9 cellular contexts compared by ENCODE assay signal in the genomic region with DNA sequence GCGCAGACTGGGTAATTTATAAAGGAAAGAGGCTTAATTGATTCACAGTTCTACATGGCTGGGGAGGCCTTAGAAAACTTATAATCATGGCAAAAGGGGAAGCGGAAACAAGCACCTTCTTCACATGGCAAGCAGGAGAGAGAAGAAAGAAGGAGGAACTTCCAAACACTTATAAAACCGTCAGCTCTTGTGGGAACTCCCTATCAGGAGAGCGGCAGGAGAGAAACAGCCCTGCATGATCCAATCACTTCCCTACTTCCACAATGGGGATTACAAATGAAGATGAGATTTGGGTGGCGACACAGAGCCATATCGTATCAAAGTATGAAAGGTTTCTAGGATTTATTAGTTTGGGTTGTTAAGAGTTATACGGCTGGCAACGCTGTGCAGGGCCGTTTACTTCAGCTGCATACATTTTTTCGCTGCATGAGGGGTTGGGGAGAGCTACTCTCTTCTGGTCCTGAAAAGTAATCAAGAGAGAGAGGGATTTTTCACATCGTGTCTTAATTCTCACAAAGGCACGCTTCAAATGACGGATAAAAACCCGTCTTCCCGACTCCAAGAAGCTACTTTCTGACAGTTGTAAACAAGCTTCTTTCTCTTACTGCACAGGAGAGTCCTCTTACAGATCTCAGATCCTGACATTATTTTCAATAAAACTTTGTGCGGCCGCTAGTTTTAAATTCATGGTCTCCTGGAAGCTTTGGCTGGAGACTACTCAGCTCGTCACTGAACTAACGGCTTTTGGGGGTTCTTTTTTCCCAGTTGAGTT. TPM values are rescaled to one million over a fixed set of nuclear protein-coding genes. Genes with fewer than 3 reads are reported as not detected.
DNase-seq lines count a peak whose midpoint lies in the region; ATAC-seq, FAIRE-seq and TF ChIP-seq lines count a peak whose summit lies in the region.
"Had no signal": no experiment of that assay in that cellular context is flagged by ENCODE, and none has a peak within 500 bp of the region (broad histone marks: within the 10 kb centered on the region; RNA-seq: fewer than 3 reads in every experiment).

No MANE protein-coding gene starts in this region.

- H3K36me3 ChIP-seq in H1 (ENCODE audit: control insufficient read depth in 2 of 4, insufficient read depth in 4 of 4, low read length in 3 of 4) (no peaks in the 10 kb centered on the region), mesenchymal stem cell (ENCODE audit: control insufficient read depth in 1 of 2, insufficient read depth in 2 of 2, low read depth in 1 of 2, low read length in 2 of 2) (no peaks in the 10 kb centered on the region), transverse colon (no peaks in the 10 kb centered on the region)

- TF ChIP-seq RAD21 in H1 (IDR thresholded peaks at IDR 0.05 in 1 of 2, conservative IDR thresholded peaks at IDR 0.05 in 1 of 2; ENCODE audit: low read depth in 2 of 2, low read length in 2 of 2): no peak

- H3K14ac ChIP-seq in H1 (ENCODE audit: insufficient read length) (no peak overlapping the region), mesenchymal stem cell (ENCODE audit: low read length in 2 of 2) (no peak overlapping the region)

- H3K23ac ChIP-seq in H1 (ENCODE audit: insufficient read length) (no peak overlapping the region), mesenchymal stem cell (ENCODE audit: low read length in 2 of 2) (no peak overlapping the region)

- H2AFZ ChIP-seq in H1 (ENCODE audit: low read length) (peak overlapping the region; percentile 94), mesenchymal stem cell (ENCODE audit: low read depth, low read length) (peak overlapping the region; percentile 6)

- no peak for TF ChIP-seq POLR2A in H1 (IDR thresholded peaks at IDR 0.05; ENCODE audit: control extremely low read depth in 1 of 2, low read depth in 2 of 2, low read length in 2 of 2)
- no peak for TF ChIP-seq POLR2A in transverse colon (IDR thresholded peaks at IDR 0.05)

- H3K27ac ChIP-seq in H1 (ENCODE audit: low read depth, low read length) (no peak overlapping the region), mesenchymal stem cell (ENCODE audit: low read length, poor library complexity, severe bottlenecking) (peak overlapping the region; percentile 77), transverse colon (peak overlapping the region; percentile 81 to 96 (median 90))

- CTCF ChIA-PET in H1 (lab: Charles Lee; ENCODE audit: partially characterized antibody): interaction anchor here (0.6 to 1.8 kb wide), 27 partner anchors 9 to 677 kb away, joined by 3 to 8 read pairs (median 4); partner anchors contain the start of genes CLDN12 and STEAP2

- H2BK120ac ChIP-seq in H1 (replicated peaks; ENCODE audit: low read depth, low read length) (no peak overlapping the region), mesenchymal stem cell (ENCODE audit: low read depth, low read length) (no peak overlapping the region)

- no peak overlapping the region for H4K91ac ChIP-seq in H1 (replicated peaks; ENCODE audit: insufficient read length, low read length)
- H4K91ac ChIP-seq in mesenchymal stem cell (ENCODE audit: low read length): no peak overlapping the region

- H3K18ac ChIP-seq in H1 (ENCODE audit: extremely low read depth, low read length) (0 out of 2 replicates have a peak overlapping the region, but pooled peaks have one; percentile 22), mesenchymal stem cell (ENCODE audit: low read depth in 1 of 2, low read length in 2 of 2) (peak overlapping the region in 1 of 2 experiments; percentile 66)

- ATAC-seq in GM18907 (IDR thresholded peaks at IDR 0.05; ENCODE audit: unreplicated experiment) (peak; percentile 26), HG03139 (IDR thresholded peaks at IDR 0.05; ENCODE audit: unreplicated experiment) (peak; percentile 4)

- H2BK12ac ChIP-seq in H1 (ENCODE audit: low read depth, low read length) (no peak overlapping the region), mesenchymal stem cell (ENCODE audit: low read length in 2 of 2) (no peak overlapping the region)

- H4K8ac ChIP-seq in H1 (ENCODE audit: extremely low read depth, insufficient read depth, low read length) (no peak overlapping the region), mesenchymal stem cell (ENCODE audit: low read length) (peak overlapping the region; percentile 69)

- in situ Hi-C loops in transverse colon (cut with MboI; ENCODE audit: low pct_ligation_motif_present in 1 of 4, low pct_unique_long_range_greater_than_20kb in 1 of 4, low sequenced_read_pairs in 3 of 4): no loop called here
- in situ Hi-C loops in GM13977 (cut with MboI; ENCODE audit: low pct_unique_long_range_greater_than_20kb, low sequenced_read_pairs, unreplicated experiment): no loop called here

- H2AK5ac ChIP-seq in H1 (ENCODE audit: low read depth, low read length) (no peak overlapping the region), mesenchymal stem cell (ENCODE audit: low read length, severe bottlenecking) (no peak overlapping the region)

- intact Hi-C loops in transverse colon (cut with DNase I; ENCODE audit: low total_unique reads): no loop called here

- no peaks in the 10 kb centered on the region for H3K9me3 ChIP-seq in H1 (ENCODE audit: insufficient read depth in 2 of 2, low read depth in 1 of 2, low read length in 1 of 2)
- no peaks in the 10 kb centered on the region for H3K9me3 ChIP-seq in mesenchymal stem cell (ENCODE audit: control insufficient read depth, low read length)
- no peaks in the 10 kb centered on the region for H3K9me3 ChIP-seq in transverse colon

- no peak overlapping the region; the same call in 1 of the 2 replicates for H2BK5ac ChIP-seq in H1 (ENCODE audit: low read depth, low read length)
- no peak overlapping the region for H2BK5ac ChIP-seq in mesenchymal stem cell (ENCODE audit: low read depth, low read length, poor library complexity, severe bottlenecking)

- H3K9ac ChIP-seq in H1 (replicated peaks in 1 of 4; ENCODE audit: extremely low read depth in 1 of 4, low read depth in 3 of 4, low read length in 3 of 4) (peak overlapping the region; percentile 9 to 93 (median 56); a peak in 6 of 7 replicates), mesenchymal stem cell (ENCODE audit: low read length) (peak overlapping the region; percentile 98)

- H3K79me2 ChIP-seq in H1 (ENCODE audit: control insufficient read depth in 1 of 2, insufficient read depth in 2 of 2, low read length in 2 of 2): peaks cover 4 to 35% of the 10 kb centered on the region in 2 experiments; a peak in 3 of 4 replicates

- DNase-seq in C1 segment of cervical spinal cord (lab: John Stamatoyannopoulos, UW): peak in 10 of 14 donors; percentile 13 to 72 (median 50)
- peak; percentile 21 to 23 for DNase-seq in SHP77 (lab: John Stamatoyannopoulos, UW)
- DNase-seq in H1 (ENCODE audit: low read depth in 1 of 2, low spot score in 2 of 2): no peak
- DNase-seq in mesenchymal stem cell: peak; percentile 57
- DNase-seq in transverse colon: peak; percentile 24
- no peak for DNase-seq in GM13977 (ENCODE audit: low spot score)

- WGBS in H1 (ENCODE audit: extremely low coverage in 1 of 2, insufficient coverage in 1 of 2, insufficient read length in 1 of 2, insufficient replicate concordance in 2 of 2, low coverage in 1 of 2, low lambda C conversion rate in 2 of 2, missing lambda C conversion rate in 1 of 2), 2 experiments: 10% methylated on average over 19 of the region's 19 CpGs; no CpG with 5 or more reads in 1 of the 2 experiments
- WGBS in mesenchymal stem cell: 10% methylated on average over 17 of the region's 19 CpGs
- 12 to 20% methylated on average over 6 to 19 of the region's 19 CpGs for WGBS in transverse colon (ENCODE audit: low coverage in 1 of 2), 2 donors

- H3K27me3 ChIP-seq in H1 (replicated peaks in 1 of 4; ENCODE audit: control insufficient read depth in 3 of 4, extremely low read depth in 1 of 4, insufficient read depth in 3 of 4, low read length in 3 of 4) (no peaks in the 10 kb centered on the region), mesenchymal stem cell (ENCODE audit: control insufficient read depth in 1 of 2, insufficient read depth in 1 of 2, low read length in 2 of 2) (no peaks in the 10 kb centered on the region), transverse colon (no peaks in the 10 kb centered on the region)

- FAIRE-seq in H1 (lab: Jason Lieb, UNC): no peak
- FAIRE-seq: TTC549 had no signal

- TF ChIP-seq EP300 in H1 (IDR thresholded peaks at IDR 0.05; ENCODE audit: borderline replicate concordance in 1 of 2, low read depth in 2 of 2, low read length in 2 of 2) (no peak), transverse colon (IDR thresholded peaks at IDR 0.05; ENCODE audit: low read depth) (no peak)

- H4K20me1 ChIP-seq in H1 (replicated peaks in 1 of 2; ENCODE audit: control insufficient read depth in 1 of 2, insufficient read depth in 2 of 2, low read length in 2 of 2): no peaks in the 10 kb centered on the region

- H4K5ac ChIP-seq in H1 (ENCODE audit: insufficient read length, low read depth, low read length): no peak overlapping the region

- H2BK20ac ChIP-seq in H1 (ENCODE audit: low read length): no peak overlapping the region

- POLR2A ChIA-PET in H1 (lab: Charles Lee; ENCODE audit: partially characterized antibody): interaction anchor here (0.6 to 1.2 kb wide), 7 partner anchors 10 to 99 kb away, joined by 3 to 4 read pairs (median 3); partner anchors contain the start of gene FAM237B

- no peak overlapping the region for H3K4ac ChIP-seq in H1 (replicated peaks; ENCODE audit: insufficient read length, low read depth, low read length)
- H3K4ac ChIP-seq in mesenchymal stem cell (ENCODE audit: low read depth in 1 of 2, low read length in 2 of 2): peak overlapping the region in 1 of 2 experiments; percentile 32

- TF ChIP-seq CTCF in H1 (IDR thresholded peaks at IDR 0.05; ENCODE audit: control extremely low read depth in 1 of 3, insufficient read depth in 1 of 3, low read depth in 1 of 3, low read length in 3 of 3) (no peak), transverse colon (IDR thresholded peaks at IDR 0.05) (no peak), GM13977 (IDR thresholded peaks at IDR 0.05; ENCODE audit: extremely low read depth, insufficient read depth, missing control alignments) (no peak)

- H3K4me2 ChIP-seq in H1 (ENCODE audit: insufficient read depth in 1 of 2, low read depth in 2 of 2, low read length in 2 of 2) (peak overlapping the region; percentile 80 to 81), mesenchymal stem cell (ENCODE audit: low read length, poor library complexity, severe bottlenecking) (peak overlapping the region; percentile 82)

- no peak overlapping the region for H3K56ac ChIP-seq in H1 (replicated peaks; ENCODE audit: insufficient read length, low read depth, low read length)

- no peaks in the 10 kb centered on the region for H3K23me2 ChIP-seq in H1 (ENCODE audit: low read depth, low read length)

- H3K4me1 ChIP-seq in H1 (replicated peaks in 1 of 4; ENCODE audit: control insufficient read depth in 3 of 4, insufficient read depth in 4 of 4, low read length in 3 of 4): no peaks in the 10 kb centered on the region
- peaks cover 4% of the 10 kb centered on the region for H3K4me1 ChIP-seq in mesenchymal stem cell (ENCODE audit: control insufficient read depth, insufficient read depth, low read depth, low read length)
- peaks cover 8 to 22% (median 10%) of the 10 kb centered on the region in 4 donors for H3K4me1 ChIP-seq in transverse colon

- peak overlapping the region; percentile 68 to 99 (median 90) for H3K4me3 ChIP-seq in H1 (ENCODE audit: extremely low read depth in 1 of 4, insufficient read depth in 2 of 4, low read depth in 3 of 4, low read length in 4 of 4)
- H3K4me3 ChIP-seq in mesenchymal stem cell (ENCODE audit: insufficient read depth in 1 of 2, low read depth in 1 of 2, low read length in 2 of 2): peak overlapping the region; percentile 18 to 98
- peak overlapping the region; percentile 44 to 94 (median 68) for H3K4me3 ChIP-seq in transverse colon

- no peak overlapping the region for H2BK15ac ChIP-seq in H1 (ENCODE audit: low read length)
- H2BK15ac ChIP-seq in mesenchymal stem cell (ENCODE audit: low read depth, poor library complexity, severe bottlenecking): no peak overlapping the region

- H3K79me1 ChIP-seq in H1 (ENCODE audit: low read depth, low read length) (peaks cover 4% of the 10 kb centered on the region; the same call in 1 of the 2 replicates), mesenchymal stem cell (replicated peaks; ENCODE audit: low read length, poor library complexity, severe bottlenecking) (peaks cover 15% of the 10 kb centered on the region)

RNA-seq across cellular contexts. Expression of gene GTPBP10, which starts 0.8 kb away (rescaled TPM):
- 21.2 and 25.0 TPM in 2 replicates for total RNA-seq in H1 (2021; fragmentation: NEBNext Ultra II Directional; extraction: Animal tissue kit (Norgen Biotek cat#: 25700))
- polyA plus RNA-seq in H1 (2011; rRNA removed): 3.3 and 4.4 TPM in 2 replicates
- polyA plus RNA-seq in H1 (2011; cell fraction: cytosol; rRNA removed): 10.3 TPM
- 1.8 TPM for polyA plus RNA-seq in H1 (2011; cell fraction: nucleus; rRNA removed)
- polyA plus RNA-seq in H1 (2012, experiment 1 of 2): 8.5 to 21.3 TPM (median 11.2 TPM) in 4 replicates
- 1.1 TPM for polyA plus RNA-seq in H1 (2012, experiment 2 of 2)
- 17.0 TPM for polyA plus RNA-seq in H1 (2013, experiment 1 of 2)
- polyA plus RNA-seq in H1 (2013, experiment 2 of 2): 16.5 TPM
- 3.1 and 7.8 TPM in 2 replicates for polyA minus RNA-seq in H1 (2011; rRNA and poly(A)+ RNA removed)
- 5.5 TPM for polyA minus RNA-seq in H1 (2011; cell fraction: cytosol; rRNA and poly(A)+ RNA removed)
- polyA minus RNA-seq in H1 (2011; cell fraction: nucleus; rRNA and poly(A)+ RNA removed): 8.3 TPM
- polyA plus RNA-seq in mesenchymal stem cell (2013, experiment 1 of 2): 15.6 TPM
- 15.6 TPM for polyA plus RNA-seq in mesenchymal stem cell (2013, experiment 2 of 2)
- 10 to 100 TPM in 3 of 4 donors, 1 to 10 TPM in 1; 1.5 to 71.0 (median 19.6) TPM for total RNA-seq in transverse colon

RNA-seq across cellular contexts. Expression of gene FAM237B, which starts 24.6 kb away (rescaled TPM):
- not detected in 2 replicates for total RNA-seq in H1 (2021; fragmentation: NEBNext Ultra II Directional; extraction: Animal tissue kit (Norgen Biotek cat#: 25700))
- not detected in 2 replicates for polyA plus RNA-seq in H1 (2011; rRNA removed)
- polyA plus RNA-seq in H1 (2011; cell fraction: cytosol; rRNA removed): not detected
- polyA plus RNA-seq in H1 (2011; cell fraction: nucleus; rRNA removed): not detected
- not detected in 4 replicates for polyA plus RNA-seq in H1 (2012, experiment 1 of 2)
- not detected for polyA plus RNA-seq in H1 (2012, experiment 2 of 2)
- not detected for polyA plus RNA-seq in H1 (2013, experiment 1 of 2)
- 0.02 TPM for polyA plus RNA-seq in H1 (2013, experiment 2 of 2)
- polyA minus RNA-seq in H1 (2011; rRNA and poly(A)+ RNA removed): not detected in 2 replicates
- not detected for polyA minus RNA-seq in H1 (2011; cell fraction: cytosol; rRNA and poly(A)+ RNA removed)
- not detected for polyA minus RNA-seq in H1 (2011; cell fraction: nucleus; rRNA and poly(A)+ RNA removed)
- not detected for polyA plus RNA-seq in mesenchymal stem cell (2013, experiment 1 of 2)
- polyA plus RNA-seq in mesenchymal stem cell (2013, experiment 2 of 2): not detected
- not detected for total RNA-seq in transverse colon

RNA-seq across cellular contexts. Expression of gene CLDN12, which starts 57.5 kb away (rescaled TPM):
- 47.3 and 49.2 TPM in 2 replicates for total RNA-seq in H1 (2021; fragmentation: NEBNext Ultra II Directional; extraction: Animal tissue kit (Norgen Biotek cat#: 25700))
- polyA plus RNA-seq in H1 (2011; rRNA removed): 124 and 127 TPM in 2 replicates
- polyA plus RNA-seq in H1 (2011; cell fraction: cytosol; rRNA removed): 76.2 TPM
- polyA plus RNA-seq in H1 (2011; cell fraction: nucleus; rRNA removed): 101 TPM
- polyA plus RNA-seq in H1 (2012, experiment 1 of 2): 34.0 to 45.8 TPM (median 40.0 TPM) in 4 replicates
- polyA plus RNA-seq in H1 (2012, experiment 2 of 2): 2.7 TPM
- polyA plus RNA-seq in H1 (2013, experiment 1 of 2): 42.1 TPM
- polyA plus RNA-seq in H1 (2013, experiment 2 of 2): 46.4 TPM
- polyA minus RNA-seq in H1 (2011; rRNA and poly(A)+ RNA removed): 334 and 374 TPM in 2 replicates
- polyA minus RNA-seq in H1 (2011; cell fraction: cytosol; rRNA and poly(A)+ RNA removed): 66.3 TPM
- polyA minus RNA-seq in H1 (2011; cell fraction: nucleus; rRNA and poly(A)+ RNA removed): 62.8 TPM
- polyA plus RNA-seq in mesenchymal stem cell (2013, experiment 1 of 2): 22.9 TPM
- 24.2 TPM for polyA plus RNA-seq in mesenchymal stem cell (2013, experiment 2 of 2)
- total RNA-seq in transverse colon: 10 to 100 TPM in 3 of 4 donors, 1 to 10 TPM in 1; 4.2 to 42.2 (median 33.6) TPM

Comparison
In these comparisons a context has a peak if more than half of its experiments do, and no peak if none do; other contexts are left out.
1. DNase-seq: peak in C1 segment of cervical spinal cord (10 of 14), SHP77 (2 of 2), mesenchymal stem cell (single experiment) and transverse colon (single experiment); none in H1 (0 of 2) and GM13977 (single experiment).
2. Peak in every context shown above with its lines, with median percentiles within 50 percentile points of each other: H3K4me3 ChIP-seq.